ENCODE assay signal across 9 cellular contexts in the genomic region with DNA sequence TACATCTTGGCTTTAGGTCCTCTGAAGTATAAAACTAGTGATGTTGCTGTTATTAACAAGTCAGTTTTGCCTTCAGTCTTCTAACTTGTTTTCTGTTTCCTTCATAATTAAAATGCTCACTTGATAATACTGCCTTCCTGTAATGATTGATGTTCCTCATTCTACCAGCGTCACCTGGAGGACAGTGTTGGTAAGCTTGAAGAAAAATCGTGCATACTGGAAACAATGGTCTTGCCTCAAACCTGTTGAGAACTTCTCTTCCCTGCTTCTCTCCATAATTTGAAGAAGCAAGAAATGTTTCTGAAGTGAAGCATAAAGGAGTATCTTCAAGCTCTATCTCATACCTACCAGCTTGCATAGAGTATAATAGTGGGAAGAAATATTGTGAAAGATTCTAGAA. TPM values are rescaled to one million over a fixed set of nuclear protein-coding genes. Genes with fewer than 3 reads are reported as not detected.
DNase-seq lines count a peak whose midpoint lies in the region; ATAC-seq and TF ChIP-seq lines count a peak whose summit lies in the region.
"Had no signal": no experiment of that assay in that cellular context is flagged by ENCODE, and none has a peak within 500 bp of the region (broad histone marks: within the 10 kb centered on the region; RNA-seq: fewer than 3 reads in every experiment).

No MANE protein-coding gene starts in this region.

- 32 to 46% methylated on average over 2 of the region's 2 CpGs for WGBS in thyroid gland, 2 donors

- H3K9me3 Mint-ChIP-seq in activated naive CD8-positive, alpha-beta T cell treated with anti-CD3 and anti-CD28 coated beads, Interleukin-2, amount 50 U/mL, for 24 hours, result no peaks in the 10 kb centered on the region
- H3K9me3 Mint-ChIP-seq: stimulated activated naive CD8-positive, alpha-beta T cell treated with anti-CD3 and anti-CD28 coated beads, Interleukin-15, amount 100 ng/mL, for 72 hours had no signal

- no peak overlapping the region for H3K27ac Mint-ChIP-seq in activated naive CD8-positive, alpha-beta T cell treated with anti-CD3 and anti-CD28 coated beads, Interleukin-2, amount 50 U/mL, for 24 hours
- H3K27ac Mint-ChIP-seq: stimulated activated naive CD8-positive, alpha-beta T cell treated with anti-CD3 and anti-CD28 coated beads, Interleukin-15, amount 100 ng/mL, for 72 hours had no signal

- peak in 3 of 6 experiments; percentile 35 to 40 (median 36) for TF ChIP-seq CTCF in thyroid gland (IDR thresholded peaks at IDR 0.05)

- no peak for ATAC-seq in activated naive CD8-positive, alpha-beta T cell treated with anti-CD3 and anti-CD28 coated beads, Interleukin-2, amount 50 U/mL, for 24 hours
- ATAC-seq in left colon (peak; percentile 13), GM18519 (IDR thresholded peaks at IDR 0.05; ENCODE audit: low FRiP score, unreplicated experiment) (no peak)
- ATAC-seq: stimulated activated naive CD8-positive, alpha-beta T cell treated with anti-CD3 and anti-CD28 coated beads, Interleukin-15, amount 100 ng/mL, for 72 hours had no signal

- TF ChIP-seq POLR2A in thyroid gland (IDR thresholded peaks at IDR 0.05), result no peak

- no peaks in the 10 kb centered on the region for H3K9me3 ChIP-seq in thyroid gland

- intact Hi-C loops in left colon (cut with DNase I, micrococcal nuclease) (no loop called here), thyroid gland (cut with DNase I) (loop anchor here (10.0 kb wide), 1 partner anchor 282 kb away; a partner anchor contains a TSS)

- peak overlapping the region in 1 of 3 donors; percentile 92 for H3K27ac ChIP-seq in thyroid gland

- DNase-seq in activated T-cell treated with anti-CD3 and anti-CD28 coated beads for 1 hour (ENCODE audit: low read depth) (peak; percentile 17), NCI-H1436 (lab: John Stamatoyannopoulos, UW) (peak; percentile 13), left colon (no peak), thyroid gland (no peak), COLO829 (ENCODE audit: low spot score) (no peak)
- DNase-seq in activated T-cell treated with anti-CD3 and anti-CD28 coated beads, Interleukin-2, amount 50 U/mL, for 1 hour, result no peak
- no peak for DNase-seq in activated naive CD8-positive, alpha-beta T cell treated with anti-CD3 and anti-CD28 coated beads, Interleukin-2, amount 50 U/mL, for 24 hours

- peak overlapping the region; percentile 0 for H3K4me3 Mint-ChIP-seq in activated naive CD8-positive, alpha-beta T cell treated with anti-CD3 and anti-CD28 coated beads, Interleukin-2, amount 50 U/mL, for 24 hours

- peaks cover 9 to 40% of the 10 kb centered on the region in 2 donors for H3K4me1 ChIP-seq in thyroid gland

- no peaks in the 10 kb centered on the region for H3K27me3 Mint-ChIP-seq in activated naive CD8-positive, alpha-beta T cell treated with anti-CD3 and anti-CD28 coated beads, Interleukin-2, amount 50 U/mL, for 24 hours
- H3K27me3 Mint-ChIP-seq: stimulated activated naive CD8-positive, alpha-beta T cell treated with anti-CD3 and anti-CD28 coated beads, Interleukin-15, amount 100 ng/mL, for 72 hours had no signal

- no peak overlapping the region for H3K4me3 ChIP-seq in thyroid gland (replicated peaks in 1 of 3)

- H3K27me3 ChIP-seq in thyroid gland, result no peaks in the 10 kb centered on the region

- peaks cover 49% of the 10 kb centered on the region for H3K4me1 Mint-ChIP-seq in activated naive CD8-positive, alpha-beta T cell treated with anti-CD3 and anti-CD28 coated beads, Interleukin-2, amount 50 U/mL, for 24 hours

- peaks cover 0 to 6% of the 10 kb centered on the region in 2 donors for H3K36me3 ChIP-seq in thyroid gland

- H3K36me3 Mint-ChIP-seq in activated naive CD8-positive, alpha-beta T cell treated with anti-CD3 and anti-CD28 coated beads, Interleukin-2, amount 50 U/mL, for 24 hours (ENCODE audit: low read depth), result peaks cover 37% of the 10 kb centered on the region

RNA-seq across cellular contexts. Expression of a gene that starts 3.0 kb away (rescaled TPM):
- total RNA-seq in left colon, result 100 to 1,000 TPM; 152 to 291 TPM
- total RNA-seq in thyroid gland, result 100 to 1,000 TPM in 2 of 4 donors, 10 to 100 TPM in 2; 93.0 to 111 (median 103) TPM

Comparison
In these comparisons a context has a peak if more than half of its experiments do, and no peak if none do; other contexts are left out.
1. DNase-seq: peak in activated T-cell treated with anti-CD3 and anti-CD28 coated beads for 1 hour (single experiment) and NCI-H1436 (single experiment); none in activated T-cell treated with anti-CD3 and anti-CD28 coated beads, Interleukin-2, amount 50 U/mL, for 1 hour (single experiment), activated naive CD8-positive, alpha-beta T cell treated with anti-CD3 and anti-CD28 coated beads, Interleukin-2, amount 50 U/mL, for 24 hours (single experiment), left colon (0 of 2), thyroid gland (0 of 2) and COLO829 (single experiment).